Comparison of ENCODE assay signal across 19 cellular contexts in the genomic region with DNA sequence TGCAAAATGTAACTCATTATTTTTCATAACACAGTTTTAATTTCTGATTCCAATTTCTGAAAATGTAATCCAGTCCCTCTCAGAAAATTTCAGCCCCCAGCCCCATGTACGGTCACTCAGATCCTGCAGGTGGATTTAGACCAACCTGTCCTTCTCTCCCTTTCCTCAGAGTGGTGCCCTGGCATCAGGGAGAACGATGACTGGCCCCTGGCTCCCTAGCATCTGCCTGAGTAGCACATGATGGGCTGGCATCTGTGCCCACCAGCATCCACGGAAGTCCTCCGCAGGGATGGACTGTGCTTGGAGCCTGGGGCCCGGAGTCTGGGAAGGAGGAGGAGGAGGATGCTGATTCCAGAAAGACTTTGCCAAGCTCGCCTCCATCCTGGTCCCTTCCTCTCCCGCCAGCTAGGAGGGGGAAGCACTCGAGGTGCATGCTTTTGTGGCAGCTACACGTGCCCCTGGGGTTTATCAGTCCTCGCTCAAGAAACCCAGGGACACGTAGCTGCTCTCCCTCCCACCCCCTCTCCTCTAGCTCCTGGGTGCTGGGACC. TPM values are rescaled to one million over a fixed set of nuclear protein-coding genes. Genes with fewer than 3 reads are reported as not detected.
A peak's percentile ranks its signal among the peaks of the same experiment; 100 is the strongest.
DNase-seq lines count a peak whose midpoint lies in the region; TF ChIP-seq lines count a peak whose summit lies in the region.
"Had no signal": no experiment of that assay in that cellular context is flagged by ENCODE, and none has a peak within 500 bp of the region (broad histone marks: within the 10 kb centered on the region; RNA-seq: fewer than 3 reads in every experiment).

No MANE protein-coding gene starts in this region.

- no peaks in the 10 kb centered on the region for H3K4me1 ChIP-seq in sigmoid colon
- H3K4me1 ChIP-seq: tibial nerve had no signal

- H3K4me3 ChIP-seq in GM12864 (ENCODE audit: low read depth, low read length) (no peak overlapping the region), sigmoid colon (no peak overlapping the region)
- H3K4me3 ChIP-seq: tibial nerve had no signal

- intact Hi-C loops in sigmoid colon (cut with DNase I), result loop anchor here (10.0 kb wide), 1 partner anchor 151 kb away; the partner anchor contains the start of gene ADAMTS2

- no peak for TF ChIP-seq POLR2A in sigmoid colon (IDR thresholded peaks at IDR 0.05)

- no peaks in the 10 kb centered on the region for H3K36me3 ChIP-seq in sigmoid colon
- H3K36me3 ChIP-seq: brain microvascular endothelial cell, tibial nerve had no signal

- no peak overlapping the region for H3K27ac Mint-ChIP-seq in chondrocyte (ENCODE audit: unreplicated experiment)
- H3K27ac Mint-ChIP-seq: activated naive CD4-positive, alpha-beta T cell treated with anti-CD3 and anti-CD28 coated beads, Interleukin-2, amount 50 U/mL, for 72 hours; CD4-positive, CD25-positive, alpha-beta regulatory T cell had no signal

- peaks cover 3% of the 10 kb centered on the region for H3K27me3 Mint-ChIP-seq in chondrocyte (ENCODE audit: low read depth)
- H3K27me3 Mint-ChIP-seq: CD4-positive, CD25-positive, alpha-beta regulatory T cell had no signal

- H3K27ac ChIP-seq in sigmoid colon, result no peak overlapping the region
- H3K27ac ChIP-seq: brain microvascular endothelial cell, tibial nerve had no signal

- TF ChIP-seq CTCF in GM12864 (IDR thresholded peaks at IDR 0.05; ENCODE audit: low read depth, low read length, missing control alignments) (peak; percentile 8), chondrocyte (IDR thresholded peaks at IDR 0.05) (peak; percentile 30), sigmoid colon (IDR thresholded peaks at IDR 0.05) (no peak)

- DNase-seq in COR-L47 (lab: John Stamatoyannopoulos, UW) (peak; percentile 24), GM12864 (ENCODE audit: low read depth) (no peak), NCI-H524 (lab: John Stamatoyannopoulos, UW) (peak; percentile 62 to 83), chondrocyte (ENCODE audit: low spot score) (no peak), NCI-H2081 (lab: John Stamatoyannopoulos, UW) (no peak), sigmoid colon (no peak), NCI-H1105 treated with DMSO at 0.1 percent for 48 hours (lab: John Stamatoyannopoulos, UW) (no peak)
- DNase-seq: activated CD4-positive, alpha-beta T cell treated with anti-CD3 and anti-CD28 coated beads for 1 hour; brain microvascular endothelial cell; CD4-positive, CD25-positive, alpha-beta regulatory T cell; effector CD4-positive, alpha-beta T cell; GF-D8; GOT3; NCI-H187 treated with DMSO at 0.1 percent for 48 hours; nephron progenitor cell; stimulated activated CD4-positive, alpha-beta T cell treated with anti-CD3 and anti-CD28 coated beads, Interleukin-1b, Interleukin-23, amount 100 ng/mL, for 48 hours; stimulated activated CD8-positive, alpha-beta memory T cell treated with anti-CD3 and anti-CD28 coated beads, Interleukin-4, amount 100 ng/mL, for 48 hours had no signal

- 59 to 69% methylated on average over 11 of the region's 11 CpGs for WGBS in sigmoid colon, 2 donors

- TF ChIP-seq EP300 in sigmoid colon (IDR thresholded peaks at IDR 0.05), result no peak

- H3K27me3 ChIP-seq in sigmoid colon, result peaks cover 0 to 14% (median 0%) of the 10 kb centered on the region in 3 donors
- H3K27me3 ChIP-seq: brain microvascular endothelial cell, tibial nerve had no signal

- H3K4me3 Mint-ChIP-seq in chondrocyte (ENCODE audit: unreplicated experiment), result no peak overlapping the region
- H3K4me3 Mint-ChIP-seq: CD4-positive, CD25-positive, alpha-beta regulatory T cell; nephron progenitor cell had no signal

- no peaks in the 10 kb centered on the region for H3K9me3 ChIP-seq in sigmoid colon
- H3K9me3 ChIP-seq: tibial nerve had no signal

- no peaks in the 10 kb centered on the region for H3K36me3 Mint-ChIP-seq in chondrocyte (ENCODE audit: low read depth)
- H3K36me3 Mint-ChIP-seq: activated naive CD4-positive, alpha-beta T cell treated with anti-CD3 and anti-CD28 coated beads, Interleukin-2, amount 50 U/mL, for 72 hours; CD4-positive, CD25-positive, alpha-beta regulatory T cell had no signal

- H3K9me3 Mint-ChIP-seq in chondrocyte (ENCODE audit: low read depth), result no peaks in the 10 kb centered on the region
- H3K9me3 Mint-ChIP-seq: activated naive CD4-positive, alpha-beta T cell treated with anti-CD3 and anti-CD28 coated beads, Interleukin-2, amount 50 U/mL, for 72 hours had no signal

- H3K4me1 Mint-ChIP-seq in chondrocyte (ENCODE audit: low read depth), result no peaks in the 10 kb centered on the region
- H3K4me1 Mint-ChIP-seq: CD4-positive, CD25-positive, alpha-beta regulatory T cell had no signal

RNA-seq across cellular contexts. Expression of gene RUFY1, which starts 54.4 kb away (rescaled TPM):
- 34.4 to 43.1 TPM (median 36.9 TPM) in 3 replicates for total RNA-seq in chondrocyte
- total RNA-seq in sigmoid colon, result 10 to 100 TPM; 29.8 to 79.8 (median 45.9) TPM
- polyA plus RNA-seq in sigmoid colon, result 10 to 100 TPM; 28.9 to 34.2 (median 32.7) TPM

Comparison
In these comparisons a context has a peak if more than half of its experiments do, and no peak if none do; other contexts are left out.
1. DNase-seq: peak in COR-L47 (single experiment) and NCI-H524 (2 of 2); none in GM12864 (single experiment), chondrocyte (single experiment), NCI-H2081 (0 of 2), sigmoid colon (single experiment) and NCI-H1105 treated with DMSO at 0.1 percent for 48 hours (single experiment).
2. CTCF ChIP-seq: peak in GM12864 (single experiment) and chondrocyte (single experiment); none in sigmoid colon (0 of 4).